8 cellular contexts compared by ENCODE assay signal in the genomic region with DNA sequence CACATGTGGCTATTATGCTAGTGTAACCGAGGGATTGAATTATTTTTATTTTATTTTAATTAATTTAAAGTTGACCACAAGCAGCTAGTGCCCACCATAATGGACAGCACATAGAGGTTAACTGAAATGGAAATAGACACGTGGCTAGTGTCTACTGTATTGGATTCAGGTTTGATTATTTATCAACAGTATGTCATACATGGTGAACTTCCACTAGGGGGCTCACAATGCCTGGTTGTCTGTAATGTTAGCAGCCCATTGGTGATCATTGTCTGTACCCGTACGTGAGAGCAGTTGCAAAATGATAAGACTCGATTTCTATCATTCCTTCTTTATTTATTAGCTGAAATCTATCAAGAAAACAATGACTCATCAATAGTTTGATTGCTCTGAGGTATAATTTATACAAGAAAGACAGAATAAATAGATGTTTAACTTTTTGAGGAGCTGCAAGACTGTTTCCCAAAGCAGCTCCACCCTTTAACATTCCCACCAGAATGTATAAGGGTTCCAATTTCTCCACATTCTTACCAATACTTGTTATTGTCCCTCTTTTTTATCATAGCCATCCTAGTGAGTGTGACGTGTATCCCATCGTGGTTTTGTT.
DNase-seq lines count a peak whose midpoint lies in the region; ATAC-seq and TF ChIP-seq lines count a peak whose summit lies in the region.

No MANE protein-coding gene starts in this region.

- no peaks in the 10 kb centered on the region for H3K36me3 Mint-ChIP-seq in activated T-cell treated with anti-CD3 and anti-CD28 coated beads, Interleukin-2, amount 50 U/mL, for 72 hours (ENCODE audit: insufficient read depth in 2 of 2)

- H3K4me1 Mint-ChIP-seq in activated T-cell treated with anti-CD3 and anti-CD28 coated beads, Interleukin-2, amount 50 U/mL, for 72 hours (ENCODE audit: low read depth) = no peaks in the 10 kb centered on the region

- no peak overlapping the region for H3K27ac ChIP-seq in DOHH2 (ENCODE audit: low read depth, low read length)
- no peak overlapping the region for H3K27ac ChIP-seq in osteoblast (ENCODE audit: low read depth, low read length)

- peak; percentile 73 for TF ChIP-seq CTCF in DOHH2 (IDR thresholded peaks at IDR 0.05; ENCODE audit: low read depth, low read length, poor library complexity, severe bottlenecking)
- TF ChIP-seq CTCF in GM20000 (IDR thresholded peaks at IDR 0.05; ENCODE audit: extremely low read depth, missing control alignments) = peak; percentile 14
- TF ChIP-seq CTCF in foreskin fibroblast (IDR thresholded peaks at IDR 0.05; ENCODE audit: low read depth, low read length) = peak; percentile 81
- TF ChIP-seq CTCF in osteoblast (IDR thresholded peaks at IDR 0.05; ENCODE audit: extremely low read depth, low read depth, low read length) = peak; percentile 81

- H3K4me2 ChIP-seq in DOHH2 (ENCODE audit: low read length) = no peak overlapping the region
- H3K4me2 ChIP-seq in osteoblast (ENCODE audit: insufficient read depth, low read length) = peak overlapping the region; percentile 63

- no peaks in the 10 kb centered on the region for H3F3A ChIP-seq in DOHH2 (ENCODE audit: control insufficient read depth, insufficient read depth)

- H3K79me2 ChIP-seq in DOHH2 (ENCODE audit: control insufficient read depth, low read length) (no peaks in the 10 kb centered on the region), osteoblast (ENCODE audit: insufficient read depth, low read length) (no peaks in the 10 kb centered on the region)

- H3K4me3 ChIP-seq in DOHH2 (ENCODE audit: low read length) = no peak overlapping the region
- no peak overlapping the region for H3K4me3 ChIP-seq in foreskin fibroblast (ENCODE audit: low read depth in 1 of 2, low read length in 2 of 2)
- H3K4me3 ChIP-seq in osteoblast (ENCODE audit: insufficient read depth, low read length) = peak overlapping the region; percentile 32

- peak overlapping the region; percentile 71 for H2AFZ ChIP-seq in osteoblast (ENCODE audit: low read length)

- no peaks in the 10 kb centered on the region for H3K4me1 ChIP-seq in DOHH2 (ENCODE audit: control insufficient read depth, low read length)
- peaks cover 15% of the 10 kb centered on the region for H3K4me1 ChIP-seq in osteoblast (ENCODE audit: insufficient read depth, low read length)

- H3K27ac Mint-ChIP-seq in activated T-cell treated with anti-CD3 and anti-CD28 coated beads, Interleukin-2, amount 50 U/mL, for 72 hours = no peak overlapping the region

- no peaks in the 10 kb centered on the region for H3K9me3 ChIP-seq in DOHH2 (ENCODE audit: control insufficient read depth, insufficient read depth, low read length)
- H3K9me3 ChIP-seq in osteoblast (ENCODE audit: low read depth, low read length) = no peaks in the 10 kb centered on the region

- H3K27me3 Mint-ChIP-seq in activated T-cell treated with anti-CD3 and anti-CD28 coated beads, Interleukin-2, amount 50 U/mL, for 72 hours (ENCODE audit: low read depth) = no peaks in the 10 kb centered on the region

- DNase-seq in GM20000 (ENCODE audit: low spot score) (peak; percentile 80), HPDE6-E6E7 (ENCODE audit: extremely low spot score) (peak; percentile 66), NOMO-1 treated with DMSO at 0.1 percent for 48 hours (lab: John Stamatoyannopoulos, UW; ENCODE audit: unreplicated experiment) (peak; percentile 52), foreskin fibroblast (peak; percentile 58 to 84), osteoblast (ENCODE audit: insufficient read length, low spot score, missing footprints) (peak; percentile 89), mesenteric fat pad (ENCODE audit: low spot score) (no peak)
- DNase-seq in activated T-cell treated with anti-CD3 and anti-CD28 coated beads, Interleukin-2, amount 50 U/mL, for 72 hours = peak; percentile 52 to 59

- H3K36me3 ChIP-seq in DOHH2 (ENCODE audit: control insufficient read depth, low read length) = no peaks in the 10 kb centered on the region
- H3K36me3 ChIP-seq in osteoblast (ENCODE audit: insufficient read depth, low read length) = no peaks in the 10 kb centered on the region

- no peaks in the 10 kb centered on the region for H3K9me2 ChIP-seq in DOHH2 (replicated peaks; ENCODE audit: control insufficient read depth, low read length)

- H4K20me1 ChIP-seq in DOHH2 (ENCODE audit: control insufficient read depth, insufficient read depth, low read depth, low read length) (no peaks in the 10 kb centered on the region), osteoblast (ENCODE audit: insufficient read depth, low read length) (no peaks in the 10 kb centered on the region)

- ATAC-seq in activated T-cell treated with anti-CD3 and anti-CD28 coated beads, Interleukin-2, amount 50 U/mL, for 72 hours (replicated peaks in 1 of 2) = peak; percentile 93 to 98

- H3K27me3 ChIP-seq in DOHH2 (ENCODE audit: control insufficient read depth, low read length) (peaks cover 2% of the 10 kb centered on the region), osteoblast (ENCODE audit: insufficient read depth, low read length) (peaks cover 5% of the 10 kb centered on the region)

- H3K9me3 Mint-ChIP-seq in activated T-cell treated with anti-CD3 and anti-CD28 coated beads, Interleukin-2, amount 50 U/mL, for 72 hours = no peaks in the 10 kb centered on the region

- no peak overlapping the region for H3K4me3 Mint-ChIP-seq in activated T-cell treated with anti-CD3 and anti-CD28 coated beads, Interleukin-2, amount 50 U/mL, for 72 hours

Comparison
In these comparisons a context has a peak if more than half of its experiments do, and no peak if none do; other contexts are left out.
1. CTCF ChIP-seq: peak in every context shown above with its lines; median percentile 81 in foreskin fibroblast; 81 in osteoblast; 73 in DOHH2; 14 in GM20000.